Comparison of ENCODE assay signal across 26 cellular contexts in the genomic region with DNA sequence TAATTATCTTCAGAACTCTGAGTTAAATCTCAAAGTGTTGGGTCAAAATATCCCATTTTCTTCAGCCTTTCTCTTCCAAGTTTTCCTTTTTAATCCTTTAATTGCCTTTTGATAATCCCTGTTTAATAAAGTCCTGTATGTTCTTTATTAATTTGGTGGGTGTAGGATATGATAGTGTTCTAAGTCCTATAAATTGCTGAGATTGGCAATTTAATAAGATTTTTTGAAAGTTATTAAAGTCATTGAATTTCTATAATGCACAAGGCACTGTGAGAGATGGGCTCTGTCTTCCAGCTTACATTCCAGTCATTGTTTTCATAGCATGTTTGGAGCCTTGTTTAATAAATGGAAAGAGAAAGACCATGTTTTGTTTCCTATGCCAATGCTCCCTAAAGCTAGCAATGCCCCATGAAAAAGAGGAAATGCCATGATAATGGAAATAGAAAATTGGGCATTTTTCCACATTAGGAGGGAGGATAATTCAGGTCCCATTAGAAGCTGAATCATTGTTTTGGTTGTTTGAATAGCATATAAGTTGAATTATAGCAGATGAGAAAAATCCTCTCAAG.
"Had no signal": no experiment of that assay in that cellular context is flagged by ENCODE, and none has a peak within 500 bp of the region (broad histone marks: within the 10 kb centered on the region; RNA-seq: fewer than 3 reads in every experiment).

No MANE protein-coding gene starts in this region.

- H3K27ac Mint-ChIP-seq: activated T-helper 2 cell treated with anti-CD3 and anti-CD28 coated beads, Interferon-gamma antibody, Interleukin-2, Interleukin-4, amounts not matched to agents 10 μg/mL and 5 μg/mL and 100 μg/mL, durations not matched to agents 14 hours and 24 hours and 36 hours; dendritic cell treated with granulocyte-macrophage colony-stimulating factor and Interleukin-4, amounts not matched to agents 40 ng/mL and 50 ng/mL, for 4 days; immature natural killer cell; naive thymus-derived CD4-positive, alpha-beta T cell; type B pancreatic cell had no signal

- H3K4me1 ChIP-seq: body of pancreas, left lung, spleen, vagina had no signal

- H2AFZ ChIP-seq: hepatocyte had no signal

- ATAC-seq: activated T-cell treated with anti-CD3 and anti-CD28 coated beads, Interleukin-2, amount 50 U/mL, for 4 hours; body of pancreas; esophagus mucosa; left lung; naive thymus-derived CD4-positive, alpha-beta T cell had no signal

- H3K9me3 ChIP-seq: body of pancreas, left lung, sigmoid colon, spleen, thoracic aorta, vagina had no signal

- H3K27me3 Mint-ChIP-seq: dendritic cell treated with granulocyte-macrophage colony-stimulating factor and Interleukin-4, amounts not matched to agents 40 ng/mL and 50 ng/mL, for 4 days had no signal

- H3K27ac ChIP-seq: body of pancreas, cardiac muscle cell, hepatocyte, left lung, sigmoid colon, spleen, thoracic aorta, vagina had no signal

- DNase-seq: activated CD4-positive, alpha-beta T cell treated with anti-CD3 and anti-CD28 coated beads, Interleukin-2, amount 50 U/mL, for 4 hours; activated CD8-positive, alpha-beta memory T cell treated with anti-CD3 and anti-CD28 coated beads for 24 hours; activated CD8-positive, alpha-beta memory T cell treated with anti-CD3 and anti-CD28 coated beads, Interleukin-2, amount 50 U/mL, for 4 hours; activated naive CD4-positive, alpha-beta T cell treated with Interleukin-2 at 50 U/mL for 16 hours; activated T-cell treated with anti-CD3 and anti-CD28 coated beads, Interleukin-2, amount 50 U/mL, for 4 hours; body of pancreas; effector CD8-positive, alpha-beta T cell; foreskin fibroblast; immature natural killer cell; kidney glomerular epithelial cell; left lung; naive thymus-derived CD4-positive, alpha-beta T cell; sigmoid colon; spleen; stimulated activated CD4-positive, alpha-beta T cell treated with anti-CD3 and anti-CD28 coated beads, Interleukin-4, amount 100 ng/mL, for 1 hour; stimulated activated naive CD4-positive, alpha-beta T cell had no signal

- H3K4me3 Mint-ChIP-seq: activated T-cell treated with anti-CD3 and anti-CD28 coated beads, Interleukin-2, amount 50 U/mL, for 4 hours; dendritic cell treated with granulocyte-macrophage colony-stimulating factor and Interleukin-4, amounts not matched to agents 40 ng/mL and 50 ng/mL, for 4 days; immature natural killer cell; naive thymus-derived CD4-positive, alpha-beta T cell; neural crest cell; type B pancreatic cell had no signal

- H3K36me3 ChIP-seq: cardiac muscle cell, left lung, sigmoid colon, spleen, thoracic aorta, vagina had no signal

- H3K4me2 ChIP-seq: hepatocyte had no signal

- H3K4me3 ChIP-seq: body of pancreas, cardiac muscle cell, hepatocyte, left lung, lung, sigmoid colon, spleen, thoracic aorta, vagina had no signal

- H3K27me3 ChIP-seq: body of pancreas, cardiac muscle cell, hepatocyte, left lung, sigmoid colon, spleen, vagina had no signal

- H3K9me3 Mint-ChIP-seq: activated T-cell treated with anti-CD3 and anti-CD28 coated beads, Interleukin-2, amount 50 U/mL, for 4 hours; activated T-helper 2 cell treated with anti-CD3 and anti-CD28 coated beads, Interferon-gamma antibody, Interleukin-2, Interleukin-4, amounts not matched to agents 10 μg/mL and 5 μg/mL and 100 μg/mL, durations not matched to agents 14 hours and 24 hours and 36 hours; dendritic cell treated with granulocyte-macrophage colony-stimulating factor and Interleukin-4, amounts not matched to agents 40 ng/mL and 50 ng/mL, for 4 days had no signal

- H3K4me1 Mint-ChIP-seq: immature natural killer cell; naive thymus-derived CD4-positive, alpha-beta T cell; neural crest cell had no signal

- H3K79me2 ChIP-seq: hepatocyte had no signal

- H3K36me3 Mint-ChIP-seq: naive thymus-derived CD4-positive, alpha-beta T cell; type B pancreatic cell had no signal
